Comparison of ENCODE assay signal across 1 cellular context in genomic region chr1:185581961-185582725, GRCh38.
TF ChIP-seq lines count a peak whose summit lies in the region.

No MANE protein-coding gene starts in this region.

TF ChIP-seq in GM23338, 12 proteins besides CTCF, POLR2A, EP300 and RAD21 (continued from another document):
- no peak for TF ChIP-seq ZNF462 (CRISPR knock-in tag; IDR thresholded peaks at IDR 0.05)
- no peak for TF ChIP-seq CREB1 (CRISPR knock-in tag; IDR thresholded peaks at IDR 0.05; ENCODE audit: low read depth)
- TF ChIP-seq NANOG (IDR thresholded peaks at IDR 0.05; ENCODE audit: borderline replicate concordance) = no peak
- no peak for TF ChIP-seq STAT1 (IDR thresholded peaks at IDR 0.05; ENCODE audit: unreplicated experiment)
- no peak for TF ChIP-seq EZH2phosphoT487 (IDR thresholded peaks at IDR 0.05; ENCODE audit: unreplicated experiment)
- no peak for TF ChIP-seq EZH2 (IDR thresholded peaks at IDR 0.05; ENCODE audit: low read depth, unreplicated experiment)
- no peak for TF ChIP-seq ETS1 (IDR thresholded peaks at IDR 0.05)
- TF ChIP-seq POLR2AphosphoS5 (IDR thresholded peaks at IDR 0.05; ENCODE audit: low read depth) = no peak
- TF ChIP-seq REST (IDR thresholded peaks at IDR 0.05; ENCODE audit: unreplicated experiment) = no peak
- no peak for TF ChIP-seq ZNF331 (CRISPR knock-in tag; IDR thresholded peaks at IDR 0.05; ENCODE audit: low read depth)
- TF ChIP-seq JUNB (IDR thresholded peaks at IDR 0.05; ENCODE audit: unreplicated experiment) = no peak
TF ChIP-seq in GM23338: peak in this region for 0.
